In the genomic region with DNA sequence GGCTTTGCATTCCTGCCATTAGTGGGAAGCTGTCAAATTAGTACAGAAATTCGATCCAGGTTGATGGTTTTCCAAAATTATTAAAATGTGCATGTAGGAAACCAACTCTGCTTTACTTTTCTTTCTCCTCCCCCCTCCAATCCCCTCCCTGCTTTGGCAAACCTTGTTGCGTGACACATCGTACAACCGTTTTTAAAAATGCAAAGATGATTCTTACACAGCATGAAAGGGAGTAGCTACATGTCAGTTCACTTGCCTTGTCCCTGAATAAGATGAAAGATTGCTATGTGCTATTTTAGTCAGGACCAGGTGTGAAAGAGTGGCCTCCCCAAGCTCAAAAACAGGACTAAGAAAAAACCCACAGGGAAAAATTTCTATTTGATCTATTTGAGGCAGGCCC, we compare ENCODE assay signal across 16 cellular contexts. TPM values are rescaled to one million over a fixed set of nuclear protein-coding genes. Genes with fewer than 3 reads are reported as not detected.
DNase-seq lines count a peak whose midpoint lies in the region; TF ChIP-seq lines count a peak whose summit lies in the region.
"Had no signal": no experiment of that assay in that cellular context is flagged by ENCODE, and none has a peak within 500 bp of the region (broad histone marks: within the 10 kb centered on the region; RNA-seq: fewer than 3 reads in every experiment).

No MANE protein-coding gene starts in this region.

- H4K20me1 ChIP-seq in OCI-LY1 (ENCODE audit: insufficient read depth, low read length), result no peaks in the 10 kb centered on the region

- H3K4me3 ChIP-seq in OCI-LY1 (ENCODE audit: low read depth, low read length, poor library complexity, severe bottlenecking), result peak overlapping the region; percentile 37
- H3K4me3 ChIP-seq: HAP-1 had no signal

- H2AFZ ChIP-seq in OCI-LY1 (ENCODE audit: low read length), result no peak overlapping the region

- H3K27me3 Mint-ChIP-seq in brain (no peaks in the 10 kb centered on the region), mesothelial cell of epicardium (ENCODE audit: low read depth) (no peaks in the 10 kb centered on the region), immature natural killer cell (ENCODE audit: low read depth in 3 of 3) (peaks cover 0 to 4% (median 1%) of the 10 kb centered on the region in 3 donors)

- H3K4me1 ChIP-seq in OCI-LY1 (ENCODE audit: insufficient read depth, low read length, severe bottlenecking), result peaks cover 42% of the 10 kb centered on the region

- peak overlapping the region; percentile 38; the same call in 1 of the 2 replicates for H3K9ac ChIP-seq in OCI-LY1 (ENCODE audit: low read length)

- H3K36me3 Mint-ChIP-seq in brain, result peaks cover 36% of the 10 kb centered on the region
- H3K36me3 Mint-ChIP-seq in mesothelial cell of epicardium, result peaks cover 19% of the 10 kb centered on the region
- H3K36me3 Mint-ChIP-seq in immature natural killer cell, result no peaks in the 10 kb centered on the region
- H3K36me3 Mint-ChIP-seq: CD4-positive, alpha-beta memory T cell had no signal

- peak overlapping the region in 2 of 5 experiments; percentile 75 to 79 for H3K4me3 Mint-ChIP-seq in brain
- H3K4me3 Mint-ChIP-seq in mesothelial cell of epicardium, result no peak overlapping the region
- no peak overlapping the region for H3K4me3 Mint-ChIP-seq in immature natural killer cell
- H3K4me3 Mint-ChIP-seq: CD4-positive, alpha-beta memory T cell; HFFc6 had no signal

- H3K9me3 Mint-ChIP-seq in brain (peaks cover 0 to 5% (median 2%) of the 10 kb centered on the region in 5 experiments), mesothelial cell of epicardium (no peaks in the 10 kb centered on the region), immature natural killer cell (peaks cover 0 to 4% (median 0%) of the 10 kb centered on the region in 6 donors)
- H3K9me3 Mint-ChIP-seq: HFFc6 had no signal

- H3K36me3 ChIP-seq in OCI-LY1 (ENCODE audit: insufficient read depth, low read length), result no peaks in the 10 kb centered on the region
- H3K36me3 ChIP-seq: HAP-1 had no signal

- TF ChIP-seq CTCF in OCI-LY1 (IDR thresholded peaks at IDR 0.05; ENCODE audit: low read length) (no peak), brain (conservative IDR thresholded peaks at IDR 0.05) (no peak), mesothelial cell of epicardium (IDR thresholded peaks at IDR 0.05; ENCODE audit: unreplicated experiment) (no peak)

- H3K9me3 ChIP-seq in OCI-LY1 (ENCODE audit: low read length), result no peaks in the 10 kb centered on the region
- H3K9me3 ChIP-seq: HAP-1 had no signal

- peak overlapping the region; percentile 35; the same call in 1 of the 2 replicates for H3K4me2 ChIP-seq in OCI-LY1 (ENCODE audit: low read length)

- H3F3A ChIP-seq in OCI-LY1 (ENCODE audit: insufficient read depth, low read length), result no peaks in the 10 kb centered on the region

- H3K27me3 ChIP-seq in OCI-LY1 (ENCODE audit: insufficient read depth, low read length), result no peaks in the 10 kb centered on the region

- H3K27ac ChIP-seq in OCI-LY1 (ENCODE audit: low read depth, low read length, poor library complexity, severe bottlenecking), result peak overlapping the region; percentile 88

- H3K4me1 Mint-ChIP-seq in brain (peaks cover 68% of the 10 kb centered on the region), mesothelial cell of epicardium (peaks cover 69% of the 10 kb centered on the region), immature natural killer cell (no peaks in the 10 kb centered on the region)
- H3K4me1 Mint-ChIP-seq: CD4-positive, alpha-beta memory T cell had no signal

- DNase-seq in mesothelial cell of epicardium (ENCODE audit: low spot score in 2 of 2, unreplicated experiment in 2 of 2), result no peak
- no peak for DNase-seq in immature natural killer cell
- DNase-seq in DMS53 (lab: John Stamatoyannopoulos, UW), result no peak
- DNase-seq in NK-92 (lab: John Stamatoyannopoulos, UW; ENCODE audit: unreplicated experiment), result no peak
- DNase-seq: C1 segment of cervical spinal cord; Calu3; CD4-positive, alpha-beta memory T cell; COR-L47; DND-41; GDM1; GOT3; HFFc6 had no signal

- H3K9me2 ChIP-seq in OCI-LY1 (ENCODE audit: low read depth, low read length), result no peaks in the 10 kb centered on the region

- no peaks in the 10 kb centered on the region for H3K79me2 ChIP-seq in OCI-LY1 (ENCODE audit: insufficient read depth, low read length)

- peak overlapping the region; percentile 26 to 80 (median 52) for H3K27ac Mint-ChIP-seq in brain
- peak overlapping the region; percentile 93 for H3K27ac Mint-ChIP-seq in mesothelial cell of epicardium
- no peak overlapping the region for H3K27ac Mint-ChIP-seq in immature natural killer cell
- H3K27ac Mint-ChIP-seq: CD4-positive, alpha-beta memory T cell; HFFc6 had no signal

RNA-seq across cellular contexts. Expression of a gene that starts 11.7 kb away (rescaled TPM):
- 42.2 TPM for polyA plus RNA-seq in brain (ENCODE audit: insufficient read depth, low read depth, low replicate concordance)
- total RNA-seq in mesothelial cell of epicardium, result 102 to 113 TPM (median 109 TPM) in 3 replicates
- not detected for polyA plus RNA-seq in immature natural killer cell
- total RNA-seq: A673; Calu3; CD4-positive, alpha-beta memory T cell had no signal
- polyA plus RNA-seq: CD4-positive, alpha-beta memory T cell had no signal

Comparison
In these comparisons a context has a peak if more than half of its experiments do, and no peak if none do; other contexts are left out.
1. H3K27ac Mint-ChIP-seq: peak in brain (5 of 5) and mesothelial cell of epicardium (single experiment); none in immature natural killer cell (0 of 6).
2. RNA of a gene that starts 11.7 kb away (polyA plus RNA-seq): 42.2 TPM in brain (single experiment); not detected in immature natural killer cell; every median in the first group is over 10 times any median in the second.